ENCODE assay signal across 8 cellular contexts in genomic region chr4:140049024-140049923, GRCh38.
DNase-seq lines count a peak whose midpoint lies in the region; ATAC-seq and TF ChIP-seq lines count a peak whose summit lies in the region.

No MANE protein-coding gene starts in this region.

- peak; percentile 78 for DNase-seq in COLO668 (lab: John Stamatoyannopoulos, UW; ENCODE audit: unreplicated experiment)
- peak; percentile 87 for DNase-seq in NCI-H446 treated with DMSO at 0.1 percent for 48 hours (lab: John Stamatoyannopoulos, UW)
- peak; percentile 74 for DNase-seq in activated CD8-positive, alpha-beta T cell treated with anti-CD3 and anti-CD28 coated beads for 36 hours
- peak; percentile 91 for DNase-seq in endodermal cell
- no peak for DNase-seq in memory B cell (ENCODE audit: low spot score in 2 of 2)
- DNase-seq in stimulated activated naive B cell treated with anti-CD40 and anti-IgM and Interleukin-4, amounts not matched to agents 10 μg/mL and 1 μg/mL and 100 μg/mL, for 72 hours = peak; percentile 30

- no peaks in the 10 kb centered on the region for H3K27me3 ChIP-seq in endodermal cell (ENCODE audit: control insufficient read depth, insufficient read depth, low read length, poor library complexity, severe bottlenecking)

- H3K36me3 ChIP-seq in endodermal cell (ENCODE audit: control insufficient read depth, insufficient read depth, low read length) = no peaks in the 10 kb centered on the region

- TF ChIP-seq CTCF in activated CD8-positive, alpha-beta T cell treated with anti-CD3 and anti-CD28 coated beads for 36 hours (IDR thresholded peaks at IDR 0.05) = no peak
- no peak for TF ChIP-seq CTCF in endodermal cell (conservative IDR thresholded peaks at IDR 0.05)

- CTCF ChIA-PET in activated CD8-positive, alpha-beta T cell treated with anti-CD3 and anti-CD28 coated beads for 36 hours (lab: Charles Lee) = interaction anchor here (0.7 to 1.8 kb wide), 17 partner anchors 19 to 317 kb away, joined by 3 to 11 read pairs (median 3); partner anchors contain the start of gene MAML3

- peak; percentile 50 for ATAC-seq in HG02852 (IDR thresholded peaks at IDR 0.05; ENCODE audit: unreplicated experiment)
- peak; percentile 93 for ATAC-seq in activated CD8-positive, alpha-beta T cell treated with anti-CD3 and anti-CD28 coated beads for 36 hours
- ATAC-seq in memory B cell (ENCODE audit: low read depth) = peak; percentile 74
- peak; percentile 78 to 82 for ATAC-seq in stimulated activated naive B cell treated with anti-CD40 and anti-IgM and Interleukin-4, amounts not matched to agents 10 μg/mL and 1 μg/mL and 100 μg/mL, for 72 hours (replicated peaks)
- ATAC-seq in GM18907 (IDR thresholded peaks at IDR 0.05; ENCODE audit: unreplicated experiment) = no peak

- peaks cover 7% of the 10 kb centered on the region for H3K27me3 Mint-ChIP-seq in activated CD8-positive, alpha-beta T cell treated with anti-CD3 and anti-CD28 coated beads for 36 hours
- no peaks in the 10 kb centered on the region for H3K27me3 Mint-ChIP-seq in endodermal cell (ENCODE audit: insufficient read depth)
- peaks cover 19% of the 10 kb centered on the region for H3K27me3 Mint-ChIP-seq in memory B cell
- peaks cover 0 to 10% of the 10 kb centered on the region in 2 donors for H3K27me3 Mint-ChIP-seq in stimulated activated naive B cell treated with anti-CD40 and anti-IgM and Interleukin-4, amounts not matched to agents 10 μg/mL and 1 μg/mL and 100 μg/mL, for 72 hours

- peak overlapping the region; percentile 79 for H3K27ac ChIP-seq in endodermal cell (ENCODE audit: low read depth, low read length)

- WGBS in endodermal cell (ENCODE audit: insufficient coverage in 1 of 2, insufficient read length in 1 of 2), 2 experiments = 4 to 21% methylated on average over 4 to 13 of the region's 14 CpGs

- no peaks in the 10 kb centered on the region for H3K9me3 ChIP-seq in endodermal cell (ENCODE audit: control insufficient read depth, low read length)

- H3K36me3 Mint-ChIP-seq in activated CD8-positive, alpha-beta T cell treated with anti-CD3 and anti-CD28 coated beads for 36 hours (ENCODE audit: low read depth) = no peaks in the 10 kb centered on the region
- H3K36me3 Mint-ChIP-seq in endodermal cell (ENCODE audit: low read depth) = no peaks in the 10 kb centered on the region
- H3K36me3 Mint-ChIP-seq in memory B cell = no peaks in the 10 kb centered on the region
- no peaks in the 10 kb centered on the region for H3K36me3 Mint-ChIP-seq in stimulated activated naive B cell treated with anti-CD40 and anti-IgM and Interleukin-4, amounts not matched to agents 10 μg/mL and 1 μg/mL and 100 μg/mL, for 72 hours

- peak overlapping the region; percentile 59 for H3K4me3 ChIP-seq in endodermal cell (ENCODE audit: low read length)

- peak overlapping the region; percentile 83 for H3K27ac Mint-ChIP-seq in activated CD8-positive, alpha-beta T cell treated with anti-CD3 and anti-CD28 coated beads for 36 hours
- peak overlapping the region; percentile 18 for H3K27ac Mint-ChIP-seq in endodermal cell
- peak overlapping the region; percentile 9 for H3K27ac Mint-ChIP-seq in memory B cell
- H3K27ac Mint-ChIP-seq in stimulated activated naive B cell treated with anti-CD40 and anti-IgM and Interleukin-4, amounts not matched to agents 10 μg/mL and 1 μg/mL and 100 μg/mL, for 72 hours = peak overlapping the region; percentile 93

- H3K9me3 Mint-ChIP-seq in activated CD8-positive, alpha-beta T cell treated with anti-CD3 and anti-CD28 coated beads for 36 hours = no peaks in the 10 kb centered on the region
- no peaks in the 10 kb centered on the region for H3K9me3 Mint-ChIP-seq in endodermal cell
- no peaks in the 10 kb centered on the region for H3K9me3 Mint-ChIP-seq in memory B cell
- no peaks in the 10 kb centered on the region for H3K9me3 Mint-ChIP-seq in stimulated activated naive B cell treated with anti-CD40 and anti-IgM and Interleukin-4, amounts not matched to agents 10 μg/mL and 1 μg/mL and 100 μg/mL, for 72 hours

- H3K4me1 ChIP-seq in endodermal cell (ENCODE audit: control insufficient read depth, insufficient read depth, low read length) = peaks cover 36% of the 10 kb centered on the region

- peak overlapping the region; percentile 2 for H3K9ac ChIP-seq in endodermal cell (ENCODE audit: extremely low read depth, low read length, poor library complexity, severe bottlenecking)

- H3K4me1 Mint-ChIP-seq in activated CD8-positive, alpha-beta T cell treated with anti-CD3 and anti-CD28 coated beads for 36 hours (ENCODE audit: low read depth) = peaks cover 56% of the 10 kb centered on the region
- H3K4me1 Mint-ChIP-seq in endodermal cell (peaks cover 61% of the 10 kb centered on the region), memory B cell (peaks cover 16% of the 10 kb centered on the region)
- H3K4me1 Mint-ChIP-seq in stimulated activated naive B cell treated with anti-CD40 and anti-IgM and Interleukin-4, amounts not matched to agents 10 μg/mL and 1 μg/mL and 100 μg/mL, for 72 hours = peaks cover 20 to 49% of the 10 kb centered on the region in 2 donors

- H3K4me3 Mint-ChIP-seq in activated CD8-positive, alpha-beta T cell treated with anti-CD3 and anti-CD28 coated beads for 36 hours = peak overlapping the region; percentile 75
- peak overlapping the region; percentile 30 for H3K4me3 Mint-ChIP-seq in endodermal cell
- peak overlapping the region; percentile 69 for H3K4me3 Mint-ChIP-seq in memory B cell
- peak overlapping the region; percentile 86 to 90 for H3K4me3 Mint-ChIP-seq in stimulated activated naive B cell treated with anti-CD40 and anti-IgM and Interleukin-4, amounts not matched to agents 10 μg/mL and 1 μg/mL and 100 μg/mL, for 72 hours

- intact Hi-C loops in activated CD8-positive, alpha-beta T cell treated with anti-CD3 and anti-CD28 coated beads for 36 hours (cut with micrococcal nuclease) = no loop called here

- POLR2A ChIA-PET in activated CD8-positive, alpha-beta T cell treated with anti-CD3 and anti-CD28 coated beads for 36 hours (lab: Charles Lee) = interaction anchor here (0.7 to 1.7 kb wide), 5 partner anchors 21 to 104 kb away, joined by 3 to 7 read pairs (median 3); partner anchors contain the start of gene MAML3

Comparison
In these comparisons a context has a peak if more than half of its experiments do, and no peak if none do; other contexts are left out.
1. DNase-seq: peak in COLO668 (single experiment), NCI-H446 treated with DMSO at 0.1 percent for 48 hours (single experiment), activated CD8-positive, alpha-beta T cell treated with anti-CD3 and anti-CD28 coated beads for 36 hours (single experiment), endodermal cell (single experiment) and stimulated activated naive B cell treated with anti-CD40 and anti-IgM and Interleukin-4, amounts not matched to agents 10 μg/mL and 1 μg/mL and 100 μg/mL, for 72 hours (single experiment); none in memory B cell (0 of 2).
2. H3K27ac Mint-ChIP-seq: peak in every context shown above with its lines; median percentile 93 in stimulated activated naive B cell treated with anti-CD40 and anti-IgM and Interleukin-4, amounts not matched to agents 10 μg/mL and 1 μg/mL and 100 μg/mL, for 72 hours; 83 in activated CD8-positive, alpha-beta T cell treated with anti-CD3 and anti-CD28 coated beads for 36 hours; 18 in endodermal cell; 9 in memory B cell.
3. H3K4me3 Mint-ChIP-seq: peak in every context shown above with its lines; median percentile 88 in stimulated activated naive B cell treated with anti-CD40 and anti-IgM and Interleukin-4, amounts not matched to agents 10 μg/mL and 1 μg/mL and 100 μg/mL, for 72 hours; 75 in activated CD8-positive, alpha-beta T cell treated with anti-CD3 and anti-CD28 coated beads for 36 hours; 69 in memory B cell; 30 in endodermal cell.